Comparison of ENCODE assay signal across 15 cellular contexts in genomic region chr15:68691667-68692066, GRCh38.
DNase-seq lines count a peak whose midpoint lies in the region; ATAC-seq and TF ChIP-seq lines count a peak whose summit lies in the region.
"Had no signal": no experiment of that assay in that cellular context is flagged by ENCODE, and none has a peak within 500 bp of the region (broad histone marks: within the 10 kb centered on the region; RNA-seq: fewer than 3 reads in every experiment).

No MANE protein-coding gene starts in this region.

- H3K36me3 Mint-ChIP-seq in activated naive CD4-positive, alpha-beta T cell treated with anti-CD3 and anti-CD28 coated beads, Interleukin-2, amount 10 ng/mL, durations not matched to agents 7 days and 5 days: no peaks in the 10 kb centered on the region
- H3K36me3 Mint-ChIP-seq: activated CD4-positive, alpha-beta memory T cell treated with anti-CD3 and anti-CD28 coated beads for 36 hours had no signal

- H3K27ac Mint-ChIP-seq in activated naive CD4-positive, alpha-beta T cell treated with anti-CD3 and anti-CD28 coated beads, Interleukin-2, amount 10 ng/mL, durations not matched to agents 7 days and 5 days: no peak overlapping the region
- H3K27ac Mint-ChIP-seq: activated CD4-positive, alpha-beta memory T cell treated with anti-CD3 and anti-CD28 coated beads for 36 hours had no signal

- WGBS in body of pancreas, 2 donors: 24 to 32% methylated on average over 4 to 6 of the region's 6 CpGs

- TF ChIP-seq CTCF in A673 (conservative IDR thresholded peaks at IDR 0.05; ENCODE audit: low read depth, low read length): no peak
- no peak for TF ChIP-seq CTCF in body of pancreas (IDR thresholded peaks at IDR 0.05)

- H3K4me3 ChIP-seq in A673 (ENCODE audit: low read depth, low read length, poor library complexity, severe bottlenecking): no peak overlapping the region
- H3K4me3 ChIP-seq in body of pancreas: no peak overlapping the region
- H3K4me3 ChIP-seq: BLaER1 treated with 17β-estradiol and CSF1 and Interleukin-3, amounts not matched to agents 10 nM and 100 nM had no signal

- CTCF ChIA-PET in A673 (lab: Charles Lee): interaction anchor here (0.7 to 1.3 kb wide), 2 partner anchors 63 to 184 kb away, joined by 3 read pairs; no protein-coding TSS in a partner anchor
- CTCF ChIA-PET in activated naive CD4-positive, alpha-beta T cell treated with anti-CD3 and anti-CD28 coated beads, Interleukin-2, amount 10 ng/mL, durations not matched to agents 7 days and 5 days (lab: Charles Lee): interaction anchor here (1.5 kb wide), 1 partner anchor 16 kb away, joined by 3 read pairs; no protein-coding TSS in a partner anchor

- H3K9me3 Mint-ChIP-seq in activated naive CD4-positive, alpha-beta T cell treated with anti-CD3 and anti-CD28 coated beads, Interleukin-2, amount 10 ng/mL, durations not matched to agents 7 days and 5 days: no peaks in the 10 kb centered on the region
- H3K9me3 Mint-ChIP-seq: activated CD4-positive, alpha-beta memory T cell treated with anti-CD3 and anti-CD28 coated beads for 36 hours had no signal

- peak; percentile 64 for DNase-seq in A673 (ENCODE audit: low spot score)
- peak; percentile 80 for DNase-seq in DMS79 treated with DMSO at 0.1 percent for 48 hours (lab: John Stamatoyannopoulos, UW)
- DNase-seq in NCI-H2107 (lab: John Stamatoyannopoulos, UW): peak; percentile 55
- DNase-seq in body of pancreas: peak in 3 of 4 donors; percentile 27 to 45 (median 30)
- DNase-seq in activated naive CD4-positive, alpha-beta T cell treated with anti-CD3 and anti-CD28 coated beads, Interleukin-2, amount 10 ng/mL, durations not matched to agents 7 days and 5 days: no peak
- DNase-seq in iPS-NIHi11 (ENCODE audit: low spot score): no peak
- DNase-seq: activated CD4-positive, alpha-beta memory T cell treated with anti-CD3 and anti-CD28 coated beads for 36 hours; activated gamma-delta T cell treated with Interleukin-2 at 50 U/mL for 16 hours; hippocampal formation; stimulated activated CD4-positive, alpha-beta T cell treated with anti-CD3 and anti-CD28 coated beads, Interleukin-2, amount 100 ng/mL, for 48 hours; stimulated activated naive CD8-positive, alpha-beta T cell treated with anti-CD3 and anti-CD28 coated beads, Interleukin-15, Interleukin-2, amounts not matched to agents 100 U/mL and 50 U/mL, for 24 hours; T-helper 2 cell had no signal

- POLR2A ChIA-PET in A673 (lab: Charles Lee; ENCODE audit: low non-redundant PET): interaction anchor here (1.0 kb wide), 1 partner anchor 81 kb away, joined by 4 read pairs; no protein-coding TSS in a partner anchor

- peaks cover 17% of the 10 kb centered on the region for H3K4me1 ChIP-seq in A673 (ENCODE audit: insufficient read depth, low read length, poor library complexity, severe bottlenecking)
- no peaks in the 10 kb centered on the region for H3K4me1 ChIP-seq in body of pancreas

- H3K36me3 ChIP-seq in A673 (ENCODE audit: insufficient read depth, low read length, poor library complexity, severe bottlenecking) (no peaks in the 10 kb centered on the region), body of pancreas (replicated peaks in 1 of 2; ENCODE audit: insufficient read depth in 1 of 2, low read depth in 2 of 2) (no peaks in the 10 kb centered on the region)
- H3K36me3 ChIP-seq: BLaER1 treated with 17β-estradiol and CSF1 and Interleukin-3, amounts not matched to agents 10 nM and 100 nM had no signal

- ATAC-seq in body of pancreas: no peak
- no peak for ATAC-seq in GM19351 (IDR thresholded peaks at IDR 0.05; ENCODE audit: unreplicated experiment)
- no peak for ATAC-seq in HG02588 (IDR thresholded peaks at IDR 0.05; ENCODE audit: unreplicated experiment)
- ATAC-seq: stimulated activated naive CD8-positive, alpha-beta T cell treated with anti-CD3 and anti-CD28 coated beads, Interleukin-15, Interleukin-2, amounts not matched to agents 100 U/mL and 50 U/mL, for 24 hours had no signal

- H3K4me3 Mint-ChIP-seq in activated naive CD4-positive, alpha-beta T cell treated with anti-CD3 and anti-CD28 coated beads, Interleukin-2, amount 10 ng/mL, durations not matched to agents 7 days and 5 days: no peak overlapping the region
- H3K4me3 Mint-ChIP-seq: activated CD4-positive, alpha-beta memory T cell treated with anti-CD3 and anti-CD28 coated beads for 36 hours had no signal

- peaks cover 10% of the 10 kb centered on the region for H3K4me1 Mint-ChIP-seq in activated naive CD4-positive, alpha-beta T cell treated with anti-CD3 and anti-CD28 coated beads, Interleukin-2, amount 10 ng/mL, durations not matched to agents 7 days and 5 days

- intact Hi-C loops in A673 (cut with micrococcal nuclease; ENCODE audit: unreplicated experiment): no loop called here
- intact Hi-C loops in body of pancreas (cut with DNase I): no loop called here

- H3K27me3 ChIP-seq in A673 (replicated peaks; ENCODE audit: insufficient read depth, low read depth, low read length, poor library complexity) (no peaks in the 10 kb centered on the region), body of pancreas (no peaks in the 10 kb centered on the region)
- H3K27me3 ChIP-seq: BLaER1 treated with 17β-estradiol and CSF1 and Interleukin-3, amounts not matched to agents 10 nM and 100 nM had no signal

- no TSS peak for BruUV-seq in A673 (replicated peaks; lab: Mats Ljungman, UMichigan)

- H3K9me3 ChIP-seq in A673 (ENCODE audit: low read depth, low read length, poor library complexity, severe bottlenecking): no peaks in the 10 kb centered on the region
- H3K9me3 ChIP-seq in body of pancreas: no peaks in the 10 kb centered on the region
- H3K9me3 ChIP-seq: BLaER1 treated with 17β-estradiol and CSF1 and Interleukin-3, amounts not matched to agents 10 nM and 100 nM had no signal

- H3K27ac ChIP-seq in A673 (ENCODE audit: low read depth, low read length, poor library complexity, severe bottlenecking) (no peak overlapping the region), body of pancreas (no peak overlapping the region)
- H3K27ac ChIP-seq: BLaER1 treated with 17β-estradiol and CSF1 and Interleukin-3, amounts not matched to agents 10 nM and 100 nM had no signal

- H3K27me3 Mint-ChIP-seq in activated naive CD4-positive, alpha-beta T cell treated with anti-CD3 and anti-CD28 coated beads, Interleukin-2, amount 10 ng/mL, durations not matched to agents 7 days and 5 days: peaks cover 7% of the 10 kb centered on the region

- TF ChIP-seq POLR2A in body of pancreas (IDR thresholded peaks at IDR 0.05): no peak

Comparison
In these comparisons a context has a peak if more than half of its experiments do, and no peak if none do; other contexts are left out.
1. DNase-seq: peak in A673 (single experiment), DMS79 treated with DMSO at 0.1 percent for 48 hours (single experiment), NCI-H2107 (single experiment) and body of pancreas (3 of 4); none in activated naive CD4-positive, alpha-beta T cell treated with anti-CD3 and anti-CD28 coated beads, Interleukin-2, amount 10 ng/mL, durations not matched to agents 7 days and 5 days (single experiment) and iPS-NIHi11 (single experiment).